12 cellular contexts compared by ENCODE assay signal in the genomic region with DNA sequence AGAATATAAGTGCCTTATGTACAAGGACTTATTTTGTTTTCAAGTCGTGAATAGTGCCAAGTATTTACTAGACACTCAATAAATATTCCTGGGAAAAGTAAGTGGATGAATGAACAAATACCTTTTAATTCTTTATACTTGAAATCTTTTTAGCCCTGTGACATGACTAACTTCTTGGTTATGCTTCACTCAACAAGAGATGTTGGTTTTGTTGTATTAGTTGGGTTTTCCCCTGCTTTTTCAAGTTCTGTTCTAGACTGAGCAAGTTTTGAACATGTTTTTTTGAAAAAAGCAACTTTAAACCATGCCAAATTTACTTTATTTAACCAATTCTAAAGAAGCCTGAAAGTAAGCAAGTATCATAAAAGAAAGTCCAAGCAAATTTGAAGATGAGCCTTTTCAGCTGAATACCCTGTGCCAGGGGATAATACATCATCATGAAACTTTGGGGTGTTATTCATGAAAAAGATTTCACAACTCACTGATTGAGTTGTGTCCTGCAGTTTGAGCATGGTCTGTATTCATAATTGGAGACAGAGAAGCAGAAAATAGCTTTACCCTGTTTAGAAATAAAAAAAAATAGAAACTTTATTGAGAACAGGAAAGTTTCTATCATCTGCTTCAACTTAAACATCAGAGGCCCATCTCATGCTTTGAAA.
DNase-seq lines count a peak whose midpoint lies in the region; ATAC-seq, FAIRE-seq and TF ChIP-seq lines count a peak whose summit lies in the region.
"Had no signal": no experiment of that assay in that cellular context is flagged by ENCODE, and none has a peak within 500 bp of the region (broad histone marks: within the 10 kb centered on the region; RNA-seq: fewer than 3 reads in every experiment).

No MANE protein-coding gene starts in this region.

- ATAC-seq in GM18861 (IDR thresholded peaks at IDR 0.05; ENCODE audit: unreplicated experiment) = peak; percentile 85
- ATAC-seq in GM21717 (IDR thresholded peaks at IDR 0.05; ENCODE audit: unreplicated experiment) = peak; percentile 79
- ATAC-seq in HG03342 (IDR thresholded peaks at IDR 0.05; ENCODE audit: unreplicated experiment) = peak; percentile 76

- no peak for TF ChIP-seq POLR2A in H54 (IDR thresholded peaks at IDR 0.05; ENCODE audit: low read depth, low read length)

- peak; percentile 78 for DNase-seq in kidney glomerular epithelial cell (lab: John Stamatoyannopoulos, UW)
- no peak for DNase-seq in H54 (ENCODE audit: insufficient read length, low spot score)
- no peak for DNase-seq in islet precursor cell
- DNase-seq in stimulated activated CD4-positive, alpha-beta T cell treated with anti-CD3 and anti-CD28 coated beads, Interleukin-12 subunit alpha, Interleukin-12 subunit beta, amount 100 ng/mL, for 4 hours = no peak
- DNase-seq in RKO (ENCODE audit: low spot score) = no peak
- DNase-seq: activated T-cell treated with anti-CD3 and anti-CD28 coated beads, Interleukin-2, amount 50 U/mL, for 24 hours; DMS153; NCI-H2107 had no signal

- FAIRE-seq in H54 (lab: Jason Lieb, UNC) = no peak
- FAIRE-seq: keratinocyte had no signal
